Comparison of ENCODE assay signal across 8 cellular contexts in the genomic region with DNA sequence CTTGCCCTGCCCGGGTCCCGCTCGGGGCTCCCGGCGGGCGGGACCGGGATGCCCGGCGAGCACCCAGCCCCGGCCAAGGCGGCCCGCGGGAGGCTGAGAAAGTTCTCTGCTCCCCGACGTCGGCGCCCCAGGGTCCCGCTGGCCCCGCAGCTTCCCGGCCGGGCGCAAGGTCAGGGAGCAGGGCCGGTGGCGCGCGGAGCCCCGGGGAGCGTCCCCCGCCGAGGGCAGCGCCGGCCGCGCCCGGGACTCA. TPM values are rescaled to one million over a fixed set of nuclear protein-coding genes. Genes with fewer than 3 reads are reported as not detected.
DNase-seq lines count a peak whose midpoint lies in the region; TF ChIP-seq lines count a peak whose summit lies in the region.

No MANE protein-coding gene starts in this region.

- H4K20me1 ChIP-seq in Loucy (ENCODE audit: insufficient read depth, low read length, poor library complexity, severe bottlenecking): peaks cover 4% of the 10 kb centered on the region
- H4K20me1 ChIP-seq in smooth muscle cell (ENCODE audit: low read depth): peaks cover 52% of the 10 kb centered on the region

- WGBS in smooth muscle cell (ENCODE audit: low lambda C conversion rate): 0% methylated on average over 29 of the region's 35 CpGs

- no peaks in the 10 kb centered on the region for H3K9me3 Mint-ChIP-seq in activated naive CD4-positive, alpha-beta T cell treated with anti-CD3 and anti-CD28 coated beads for 36 hours

- H2AFZ ChIP-seq in Loucy (ENCODE audit: low read length): peak overlapping the region; percentile 72; the same call in 1 of the 2 replicates
- no peak overlapping the region for H2AFZ ChIP-seq in smooth muscle cell (ENCODE audit: low read depth)

- intact Hi-C loops in activated naive CD4-positive, alpha-beta T cell treated with anti-CD3 and anti-CD28 coated beads for 36 hours (cut with micrococcal nuclease): loop anchor here (1.0 to 2.0 kb wide), 6 partner anchors 12 to 246 kb away; partner anchors contain the start of gene MRPL44

- H3K4me1 Mint-ChIP-seq in activated naive CD4-positive, alpha-beta T cell treated with anti-CD3 and anti-CD28 coated beads for 36 hours (ENCODE audit: low read depth): peaks cover 36% of the 10 kb centered on the region

- no peak for DNase-seq in activated naive CD4-positive, alpha-beta T cell treated with anti-CD3 and anti-CD28 coated beads for 36 hours
- DNase-seq in activated naive CD4-positive, alpha-beta T cell (lab: John Stamatoyannopoulos, UW): no peak
- DNase-seq in fibroblast of pulmonary artery (ENCODE audit: low read depth): no peak
- DNase-seq in smooth muscle cell (lab: John Stamatoyannopoulos, UW; ENCODE audit: unreplicated experiment): no peak
- DNase-seq in GM13977 (ENCODE audit: low spot score): no peak
- no peak for DNase-seq in stimulated activated CD4-positive, alpha-beta T cell treated with anti-CD3 and anti-CD28 coated beads, Interleukin-12 subunit alpha, Interleukin-12 subunit beta, amount 100 ng/mL, for 4 hours
- no peak for DNase-seq in NCI-H1048 (lab: John Stamatoyannopoulos, UW)

- no peaks in the 10 kb centered on the region for H3K36me3 ChIP-seq in Loucy (ENCODE audit: insufficient read depth, low read length)
- H3K36me3 ChIP-seq in smooth muscle cell (ENCODE audit: low read depth): no peaks in the 10 kb centered on the region

- peak overlapping the region; percentile 61 for H3K27ac ChIP-seq in smooth muscle cell (ENCODE audit: low read depth)

- H3F3A ChIP-seq in Loucy (ENCODE audit: low read depth): no peaks in the 10 kb centered on the region
- H3F3A ChIP-seq in smooth muscle cell (ENCODE audit: low read depth): peaks cover 3% of the 10 kb centered on the region

- in situ Hi-C loops in GM13977 (cut with MboI; ENCODE audit: low pct_unique_long_range_greater_than_20kb, low sequenced_read_pairs, unreplicated experiment): no loop called here

- TF ChIP-seq CTCF in Loucy (conservative IDR thresholded peaks at IDR 0.05; ENCODE audit: low read length): no peak
- TF ChIP-seq CTCF in fibroblast of pulmonary artery (IDR thresholded peaks at IDR 0.05; ENCODE audit: low read length, missing control alignments): no peak
- no peak for TF ChIP-seq CTCF in smooth muscle cell (IDR thresholded peaks at IDR 0.05; ENCODE audit: borderline replicate concordance, insufficient read depth, poor library complexity, severe bottlenecking)
- TF ChIP-seq CTCF in GM13977 (IDR thresholded peaks at IDR 0.05; ENCODE audit: extremely low read depth, insufficient read depth, missing control alignments): no peak

- H3K4me3 Mint-ChIP-seq in activated naive CD4-positive, alpha-beta T cell treated with anti-CD3 and anti-CD28 coated beads for 36 hours: peak overlapping the region; percentile 25

- no peaks in the 10 kb centered on the region for H3K9me2 ChIP-seq in Loucy (replicated peaks; ENCODE audit: low read depth, low read length)

- H3K79me2 ChIP-seq in Loucy (ENCODE audit: insufficient read depth, low read length) (no peaks in the 10 kb centered on the region; the same call in 1 of the 2 replicates), smooth muscle cell (ENCODE audit: low read depth) (peaks cover 51% of the 10 kb centered on the region)

- peaks cover 28% of the 10 kb centered on the region for H3K27me3 Mint-ChIP-seq in activated naive CD4-positive, alpha-beta T cell treated with anti-CD3 and anti-CD28 coated beads for 36 hours (ENCODE audit: low read depth)

- peak overlapping the region; percentile 88 for H3K4me2 ChIP-seq in Loucy (ENCODE audit: low read depth, low read length, poor library complexity, severe bottlenecking)
- H3K4me2 ChIP-seq in smooth muscle cell: peak overlapping the region; percentile 91

- H3K36me3 Mint-ChIP-seq in activated naive CD4-positive, alpha-beta T cell treated with anti-CD3 and anti-CD28 coated beads for 36 hours (ENCODE audit: low read depth): peaks cover 3% of the 10 kb centered on the region

- H3K9ac ChIP-seq in Loucy (ENCODE audit: low read depth, low read length, poor library complexity, severe bottlenecking) (peak overlapping the region; percentile 17), smooth muscle cell (ENCODE audit: low read depth) (peak overlapping the region; percentile 55)

- H3K27me3 ChIP-seq in Loucy (ENCODE audit: insufficient read depth, low read length, poor library complexity, severe bottlenecking) (peaks cover 53% of the 10 kb centered on the region), smooth muscle cell (ENCODE audit: low read depth) (no peaks in the 10 kb centered on the region)

- no peaks in the 10 kb centered on the region for H3K9me3 ChIP-seq in Loucy (ENCODE audit: insufficient read depth, low read depth, low read length)
- H3K9me3 ChIP-seq in smooth muscle cell (replicated peaks; ENCODE audit: low read depth): no peaks in the 10 kb centered on the region

- H3K4me3 ChIP-seq in Loucy (ENCODE audit: low read length, poor library complexity, severe bottlenecking) (peak overlapping the region; percentile 83), fibroblast of pulmonary artery (replicated peaks; ENCODE audit: low read depth, low read length) (peak overlapping the region; percentile 78), smooth muscle cell (peak overlapping the region; percentile 67)

- CTCF ChIA-PET in activated naive CD4-positive, alpha-beta T cell treated with anti-CD3 and anti-CD28 coated beads for 36 hours (lab: Charles Lee): interaction anchor here (0.7 to 1.5 kb wide), 7 partner anchors 12 to 241 kb away, joined by 3 to 4 read pairs (median 3); no protein-coding TSS in a partner anchor

- H3K4me1 ChIP-seq in Loucy (ENCODE audit: insufficient read depth, low read length, poor library complexity, severe bottlenecking) (peaks cover 34% of the 10 kb centered on the region), smooth muscle cell (ENCODE audit: low read depth) (peaks cover 17% of the 10 kb centered on the region)

- no peak overlapping the region for H3K27ac Mint-ChIP-seq in activated naive CD4-positive, alpha-beta T cell treated with anti-CD3 and anti-CD28 coated beads for 36 hours

RNA-seq across cellular contexts. Expression of gene SERPINE2, which starts 0.3 kb away (rescaled TPM):
- 10 to 100 TPM; 64.6 to 69.5 TPM for total RNA-seq in activated naive CD4-positive, alpha-beta T cell treated with anti-CD3 and anti-CD28 coated beads for 36 hours
- 2,183 and 2,362 TPM in 2 replicates for total RNA-seq in smooth muscle cell
- polyA plus RNA-seq in smooth muscle cell: 2,391 and 3,094 TPM in 2 replicates

Comparison
In these comparisons a context has a peak if more than half of its experiments do, and no peak if none do; other contexts are left out.
1. RNA of gene SERPINE2, which starts 0.3 kb away (total RNA-seq): 2,183 to 2,362 TPM in smooth muscle cell; 64.6 to 69.5 TPM in activated naive CD4-positive, alpha-beta T cell treated with anti-CD3 and anti-CD28 coated beads for 36 hours; every median in the first group is over 10 times any median in the second.
2. Peak in every context shown above with its lines, with median percentiles within 50 percentile points of each other: H3K4me3 ChIP-seq.